ENCODE assay signal across 8 cellular contexts in the genomic region with DNA sequence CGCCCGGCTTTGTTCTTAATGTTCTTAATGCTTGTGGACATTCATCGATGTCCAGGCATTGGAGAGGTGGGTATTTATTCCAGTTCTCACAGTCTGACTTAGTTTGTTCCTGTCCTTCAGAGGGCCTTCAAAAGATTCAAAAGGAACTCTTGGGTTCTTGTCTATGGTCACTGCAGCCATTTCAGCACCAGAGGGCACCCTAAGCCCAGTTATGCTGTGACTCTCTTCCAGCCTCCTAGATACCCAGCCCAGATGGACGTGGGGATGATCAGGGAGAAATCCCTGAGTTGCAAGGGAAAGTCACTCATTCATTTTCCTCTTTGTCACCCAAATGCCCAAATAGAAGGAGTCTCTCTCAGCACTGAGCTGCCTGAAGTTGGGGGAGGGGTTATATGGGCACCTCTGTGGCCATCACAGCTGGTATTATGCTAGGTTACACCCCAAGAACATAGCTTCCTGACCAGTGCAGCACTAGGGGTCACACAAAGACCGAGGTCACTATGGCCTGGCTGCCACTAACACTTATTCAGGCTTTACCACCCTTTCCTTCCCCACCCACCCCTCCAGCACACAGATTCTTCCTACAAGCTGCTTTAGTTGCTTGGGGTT. TPM values are rescaled to one million over a fixed set of nuclear protein-coding genes. Genes with fewer than 3 reads are reported as not detected.
DNase-seq lines count a peak whose midpoint lies in the region; ATAC-seq, FAIRE-seq and TF ChIP-seq lines count a peak whose summit lies in the region.

No MANE protein-coding gene starts in this region.

- WGBS in prostate gland, result 33% methylated on average over 5 of the region's 5 CpGs
- 24 to 26% methylated on average over 5 of the region's 5 CpGs for WGBS in aorta, 2 donors

- intact Hi-C loops in Right ventricle myocardium superior (cut with DNase I), result loop anchor here (2.0 kb wide), 1 partner anchor 142 kb away; no protein-coding TSS in a partner anchor
- intact Hi-C loops in prostate gland (cut with DNase I), result loop anchor here (2.0 to 10.0 kb wide), 2 partner anchors 142 to 1094 kb away; no protein-coding TSS in a partner anchor
- intact Hi-C loops in aorta (cut with DNase I), result loop anchor here in 1 of 2 donors (2.0 kb wide), 1 partner anchor 142 kb away; no protein-coding TSS in a partner anchor

- no peak for TF ChIP-seq POLR2A in H54 (IDR thresholded peaks at IDR 0.05; ENCODE audit: low read depth, low read length)
- TF ChIP-seq POLR2A in prostate gland (IDR thresholded peaks at IDR 0.05), result no peak

- H3K36me3 ChIP-seq in prostate gland (no peaks in the 10 kb centered on the region), aorta (ENCODE audit: control insufficient read depth in 1 of 2, insufficient read depth in 2 of 2, low read length in 1 of 2) (no peaks in the 10 kb centered on the region)

- peak; percentile 17 to 81 (median 68) for TF ChIP-seq CTCF in prostate gland (IDR thresholded peaks at IDR 0.05)

- DNase-seq in H54 (ENCODE audit: insufficient read length, low spot score) (peak; percentile 83), NAMALWA (ENCODE audit: low spot score) (peak; percentile 84), Right ventricle myocardium superior (peak; percentile 72), prostate gland (ENCODE audit: low spot score) (peak; percentile 59), aorta (peak; percentile 84 to 85)
- DNase-seq in activated naive CD4-positive, alpha-beta T cell treated with anti-CD3 and anti-CD28 coated beads, Interleukin-2, amount 50 U/mL, for 16 hours, result peak; percentile 69

- ATAC-seq in SK-N-SH treated with all-trans-retinoic acid at 6 μM for 48 hours (peak; percentile 100), Right ventricle myocardium superior (ENCODE audit: poor library complexity) (peak; percentile 96), aorta (ENCODE audit: low FRiP score) (peak; percentile 88)

- no peaks in the 10 kb centered on the region for H3K4me1 ChIP-seq in prostate gland (replicated peaks)
- H3K4me1 ChIP-seq in aorta (ENCODE audit: control insufficient read depth in 1 of 2, insufficient read depth in 2 of 2, low read length in 2 of 2), result no peaks in the 10 kb centered on the region

- no peaks in the 10 kb centered on the region for H3K9me3 ChIP-seq in prostate gland
- no peaks in the 10 kb centered on the region for H3K9me3 ChIP-seq in aorta (ENCODE audit: control insufficient read depth, low read length)

- no peak overlapping the region for H3K27ac ChIP-seq in prostate gland
- H3K27ac ChIP-seq in aorta (ENCODE audit: low read depth in 1 of 2, low read length in 2 of 2), result no peak overlapping the region

- FAIRE-seq in G401.6 (lab: Jason Lieb, UNC) (peak; percentile 95), H54 (lab: Jason Lieb, UNC) (peak; percentile 99)

- no peak overlapping the region for H3K4me3 ChIP-seq in prostate gland
- H3K4me3 ChIP-seq in aorta (ENCODE audit: low read length in 2 of 2), result no peak overlapping the region

- H3K27me3 ChIP-seq in prostate gland (replicated peaks; ENCODE audit: insufficient read depth), result no peaks in the 10 kb centered on the region
- no peaks in the 10 kb centered on the region for H3K27me3 ChIP-seq in aorta (ENCODE audit: control insufficient read depth in 1 of 2, insufficient read depth in 2 of 2, low read length in 1 of 2)

TF ChIP-seq in SK-N-SH treated with all-trans-retinoic acid at 6 μM for 48 hours, 23 proteins besides CTCF, POLR2A, EP300 and RAD21:
- TF ChIP-seq CSDC2 (CRISPR knock-in tag; IDR thresholded peaks at IDR 0.05), result no peak
- no peak for TF ChIP-seq TOX (CRISPR knock-in tag; IDR thresholded peaks at IDR 0.05; ENCODE audit: borderline replicate concordance)
- no peak for TF ChIP-seq ESRRG (CRISPR knock-in tag; IDR thresholded peaks at IDR 0.05)
- TF ChIP-seq TCF4 (CRISPR knock-in tag; IDR thresholded peaks at IDR 0.05; ENCODE audit: borderline replicate concordance), result no peak
- TF ChIP-seq SNAI2 (CRISPR knock-in tag; IDR thresholded peaks at IDR 0.05), result no peak
- TF ChIP-seq PPARA (CRISPR knock-in tag; IDR thresholded peaks at IDR 0.05; ENCODE audit: borderline replicate concordance), result no peak
- TF ChIP-seq ZC3H10 (CRISPR knock-in tag; IDR thresholded peaks at IDR 0.05), result no peak
- TF ChIP-seq OSR1 (CRISPR knock-in tag; IDR thresholded peaks at IDR 0.05), result no peak
- no peak for TF ChIP-seq ISL1 (CRISPR knock-in tag; IDR thresholded peaks at IDR 0.05)
- no peak for TF ChIP-seq GLIS3 (CRISPR knock-in tag; IDR thresholded peaks at IDR 0.05)
- no peak for TF ChIP-seq ZFP30 (CRISPR knock-in tag; IDR thresholded peaks at IDR 0.05)
- no peak for TF ChIP-seq BACH2 (CRISPR knock-in tag; IDR thresholded peaks at IDR 0.05; ENCODE audit: borderline replicate concordance)
- no peak for TF ChIP-seq PATZ1 (CRISPR knock-in tag; IDR thresholded peaks at IDR 0.05; ENCODE audit: borderline replicate concordance)
- TF ChIP-seq, protein P1, sequence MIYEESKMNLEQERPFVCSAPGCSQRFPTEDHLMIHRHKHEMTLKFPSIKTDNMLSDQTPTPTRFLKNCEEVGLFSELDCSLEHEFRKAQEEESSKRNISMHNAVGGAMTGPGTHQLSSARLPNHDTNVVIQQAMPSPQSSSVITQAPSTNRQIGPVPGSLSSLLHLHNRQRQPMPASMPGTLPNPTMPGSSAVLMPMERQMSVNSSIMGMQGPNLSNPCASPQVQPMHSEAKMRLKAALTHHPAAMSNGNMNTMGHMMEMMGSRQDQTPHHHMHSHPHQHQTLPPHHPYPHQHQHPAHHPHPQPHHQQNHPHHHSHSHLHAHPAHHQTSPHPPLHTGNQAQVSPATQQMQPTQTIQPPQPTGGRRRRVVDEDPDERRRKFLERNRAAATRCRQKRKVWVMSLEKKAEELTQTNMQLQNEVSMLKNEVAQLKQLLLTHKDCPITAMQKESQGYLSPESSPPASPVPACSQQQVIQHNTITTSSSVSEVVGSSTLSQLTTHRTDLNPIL (CRISPR knock-in tag; IDR thresholded peaks at IDR 0.05; ENCODE audit: low read depth), result no peak
- TF ChIP-seq CSRNP3 (CRISPR knock-in tag; IDR thresholded peaks at IDR 0.05), result no peak
- no peak for TF ChIP-seq ZFP3 (CRISPR knock-in tag; IDR thresholded peaks at IDR 0.05)
- TF ChIP-seq ARNTL (CRISPR knock-in tag; IDR thresholded peaks at IDR 0.05; ENCODE audit: borderline replicate concordance, low read depth), result no peak
- no peak for TF ChIP-seq ZNF565 (CRISPR knock-in tag; conservative IDR thresholded peaks at IDR 0.05; ENCODE audit: low read depth)
- TF ChIP-seq ZNF70 (CRISPR knock-in tag; IDR thresholded peaks at IDR 0.05), result no peak

RNA-seq across cellular contexts. Expression of gene CCDC126, which starts 26.5 kb away (rescaled TPM):
- total RNA-seq in Right ventricle myocardium superior (10.8 TPM), prostate gland (10 to 100 TPM in 1 of 2 donors, 1 to 10 TPM in 1; 8.4 to 21.4 TPM), aorta (10 to 100 TPM; 10.8 to 14.7 TPM)
- 1 to 10 TPM; 6.6 to 8.6 TPM for polyA plus RNA-seq in aorta

RNA-seq across cellular contexts. Expression of gene TRA2A, which starts 38.9 kb away (rescaled TPM):
- total RNA-seq in Right ventricle myocardium superior (25.0 TPM), prostate gland (10 to 100 TPM; 34.3 to 46.0 TPM), aorta (10 to 100 TPM; 74.9 to 98.7 TPM)
- polyA plus RNA-seq in aorta, result 10 to 100 TPM; 36.3 to 56.6 TPM
